8 cellular contexts compared by ENCODE assay signal in the genomic region with DNA sequence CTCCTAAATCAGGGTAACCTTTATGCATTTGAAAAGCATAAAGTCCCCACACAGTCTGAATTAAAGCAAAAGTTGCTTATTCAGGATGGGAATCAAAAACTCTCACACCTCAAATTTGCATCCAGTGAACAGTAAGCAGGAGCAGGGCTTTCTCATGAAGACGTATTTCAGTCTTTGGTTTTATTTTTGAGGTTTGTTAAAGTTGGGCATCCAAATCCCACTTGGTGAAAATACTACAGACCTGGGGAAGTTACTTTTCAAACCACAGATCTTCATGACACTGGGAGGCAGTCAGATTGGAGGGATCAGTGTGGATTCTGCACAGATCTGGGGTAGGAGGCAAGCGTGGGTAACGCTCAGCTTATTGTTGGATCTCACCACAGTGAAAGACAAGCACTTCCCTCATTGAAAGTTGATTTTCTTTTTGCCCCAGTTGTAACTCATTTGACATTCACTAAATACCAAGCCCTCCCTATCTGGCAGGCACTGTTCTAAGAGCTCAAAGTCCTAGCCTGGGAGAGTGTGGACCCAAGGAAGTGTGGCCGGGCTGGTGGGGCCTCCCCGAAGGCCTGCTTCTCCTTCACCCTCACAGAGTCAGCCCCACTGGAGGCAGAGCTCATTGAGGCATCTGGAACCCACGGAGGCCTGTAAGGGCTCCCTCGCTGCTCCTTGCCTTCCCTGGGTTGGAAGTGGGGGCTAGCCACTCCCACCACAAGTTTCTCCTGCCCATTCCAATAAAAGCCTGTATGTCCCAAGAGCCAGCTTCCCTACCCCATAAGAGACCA. TPM values are rescaled to one million over a fixed set of nuclear protein-coding genes. Genes with fewer than 3 reads are reported as not detected.
DNase-seq lines count a peak whose midpoint lies in the region; ATAC-seq and TF ChIP-seq lines count a peak whose summit lies in the region.

No MANE protein-coding gene starts in this region.

- ATAC-seq in HG03025 (IDR thresholded peaks at IDR 0.05; ENCODE audit: low FRiP score, unreplicated experiment) = no peak
- no peak for ATAC-seq in HG03108 (IDR thresholded peaks at IDR 0.05; ENCODE audit: unreplicated experiment)

- peak overlapping the region; percentile 31 for H3K27ac ChIP-seq in H9 (ENCODE audit: insufficient read length, low read depth, low read length)
- H3K27ac ChIP-seq in right atrium auricular region = peak overlapping the region; percentile 92
- H3K27ac ChIP-seq in skeletal muscle tissue (ENCODE audit: low read depth, low read length) = peak overlapping the region; percentile 83

- peaks cover 4% of the 10 kb centered on the region for H3K27me3 Mint-ChIP-seq in H9 (ENCODE audit: low read depth)
- no peaks in the 10 kb centered on the region for H3K27me3 Mint-ChIP-seq in activated CD4-positive, alpha-beta memory T cell treated with anti-CD3 and anti-CD28 coated beads, Interleukin-2, amount 10 ng/mL, durations not matched to agents 7 days and 5 days

- H3K9me3 Mint-ChIP-seq in H9 = no peaks in the 10 kb centered on the region
- H3K9me3 Mint-ChIP-seq in activated CD4-positive, alpha-beta memory T cell treated with anti-CD3 and anti-CD28 coated beads, Interleukin-2, amount 10 ng/mL, durations not matched to agents 7 days and 5 days = no peaks in the 10 kb centered on the region

- H3K27ac Mint-ChIP-seq in H9 = peak overlapping the region; percentile 79 to 90 (median 84)
- H3K27ac Mint-ChIP-seq in activated CD4-positive, alpha-beta memory T cell treated with anti-CD3 and anti-CD28 coated beads, Interleukin-2, amount 10 ng/mL, durations not matched to agents 7 days and 5 days = peak overlapping the region; percentile 95

- H2BK15ac ChIP-seq in H9 (ENCODE audit: low read depth, low read length) = no peak overlapping the region

- H3K4me3 ChIP-seq in right atrium auricular region (peak overlapping the region; percentile 30 to 54), skeletal muscle tissue (ENCODE audit: low read length in 3 of 3) (peak overlapping the region; percentile 66 to 77 (median 70))

- no peak overlapping the region for H3K56ac ChIP-seq in H9 (ENCODE audit: insufficient read length, low read depth, low read length)

- peaks cover 5% of the 10 kb centered on the region for H3K23me2 ChIP-seq in H9 (ENCODE audit: insufficient read length, low read depth, low read length, poor library complexity, severe bottlenecking)

- peak overlapping the region; percentile 45 for H3K4me2 ChIP-seq in H9 (ENCODE audit: insufficient read depth, insufficient read length, low read length)

- no peak overlapping the region for H3K9ac ChIP-seq in H9 (ENCODE audit: extremely low read depth, insufficient read length, low read length)
- peak overlapping the region; percentile 35 to 77 (median 74) for H3K9ac ChIP-seq in skeletal muscle tissue (ENCODE audit: low read depth in 1 of 3, low read length in 3 of 3)

- no peak for DNase-seq in H9
- no peak for DNase-seq in activated CD4-positive, alpha-beta memory T cell treated with anti-CD3 and anti-CD28 coated beads, Interleukin-2, amount 10 ng/mL, durations not matched to agents 7 days and 5 days
- no peak for DNase-seq in right atrium auricular region (ENCODE audit: low spot score)
- DNase-seq in CD1c-positive myeloid dendritic cell (ENCODE audit: extremely low spot score) = no peak
- no peak for DNase-seq in activated CD4-positive, CD25-positive, alpha-beta regulatory T cell treated with anti-CD3 and anti-CD28 coated beads, Interleukin-2, amount 50 U/mL, for 72 hours

- H3K14ac ChIP-seq in H9 (ENCODE audit: insufficient read depth, low read length) = peak overlapping the region; percentile 85; the same call in 1 of the 2 replicates

- H4K20me1 ChIP-seq in H9 (ENCODE audit: control insufficient read depth, insufficient read depth, insufficient read length) = no peaks in the 10 kb centered on the region

- peak overlapping the region; percentile 17 for H2BK12ac ChIP-seq in H9 (ENCODE audit: insufficient read length, low read depth, low read length)

- no peak overlapping the region for H2BK20ac ChIP-seq in H9 (ENCODE audit: low read depth, low read length, poor library complexity, severe bottlenecking)

- no peaks in the 10 kb centered on the region for H3K36me3 ChIP-seq in right atrium auricular region
- H3K36me3 ChIP-seq in skeletal muscle tissue (ENCODE audit: control insufficient read depth in 3 of 3, insufficient read depth in 3 of 3, low read length in 3 of 3) = no peaks in the 10 kb centered on the region

- peak overlapping the region; percentile 61 for H3K18ac ChIP-seq in H9 (ENCODE audit: insufficient read length, low read depth, low read length)

- H3K27me3 ChIP-seq in H9 (ENCODE audit: insufficient read depth, low read length) (no peaks in the 10 kb centered on the region), right atrium auricular region (no peaks in the 10 kb centered on the region), skeletal muscle tissue (ENCODE audit: control insufficient read depth in 3 of 3, insufficient read depth in 3 of 3, low read length in 3 of 3) (no peaks in the 10 kb centered on the region)

- no peaks in the 10 kb centered on the region for H3K79me1 ChIP-seq in H9 (ENCODE audit: insufficient read depth, low read depth, low read length, poor library complexity, severe bottlenecking)

- H2AFZ ChIP-seq in H9 (ENCODE audit: low read length) = no peak overlapping the region

- no peak overlapping the region for H2AK5ac ChIP-seq in H9 (ENCODE audit: insufficient read length, low read length)

- POLR2A ChIA-PET in activated CD4-positive, alpha-beta memory T cell treated with anti-CD3 and anti-CD28 coated beads, Interleukin-2, amount 10 ng/mL, durations not matched to agents 7 days and 5 days (lab: Charles Lee) = interaction anchor here (1.0 to 1.6 kb wide), 4 partner anchors 26 to 453 kb away, joined by 4 to 7 read pairs (median 5); no protein-coding TSS in a partner anchor

- no peaks in the 10 kb centered on the region for H3K9me3 ChIP-seq in H9 (ENCODE audit: control insufficient read depth, low read depth, low read length)
- H3K9me3 ChIP-seq in right atrium auricular region = no peaks in the 10 kb centered on the region
- no peaks in the 10 kb centered on the region for H3K9me3 ChIP-seq in skeletal muscle tissue (ENCODE audit: control insufficient read depth in 3 of 3, low read length in 3 of 3)

- no peak overlapping the region for H4K5ac ChIP-seq in H9 (ENCODE audit: insufficient read length, low read depth, low read length)

- CTCF ChIA-PET in activated CD4-positive, alpha-beta memory T cell treated with anti-CD3 and anti-CD28 coated beads, Interleukin-2, amount 10 ng/mL, durations not matched to agents 7 days and 5 days (lab: Charles Lee) = interaction anchor here (0.8 to 1.5 kb wide), 9 partner anchors 8 to 282 kb away, joined by 3 to 12 read pairs (median 3); no protein-coding TSS in a partner anchor

- TF ChIP-seq CTCF in H9 (conservative IDR thresholded peaks at IDR 0.05) (no peak), right atrium auricular region (IDR thresholded peaks at IDR 0.05) (no peak)

- peaks cover 37 to 45% of the 10 kb centered on the region in 2 experiments for H3K4me1 Mint-ChIP-seq in H9
- H3K4me1 Mint-ChIP-seq in activated CD4-positive, alpha-beta memory T cell treated with anti-CD3 and anti-CD28 coated beads, Interleukin-2, amount 10 ng/mL, durations not matched to agents 7 days and 5 days = peaks cover 71% of the 10 kb centered on the region

- peak overlapping the region; percentile 37 to 56; a peak in 3 of 5 replicates for H3K4me3 Mint-ChIP-seq in H9
- peak overlapping the region; percentile 87 for H3K4me3 Mint-ChIP-seq in activated CD4-positive, alpha-beta memory T cell treated with anti-CD3 and anti-CD28 coated beads, Interleukin-2, amount 10 ng/mL, durations not matched to agents 7 days and 5 days

- no peak overlapping the region for H2BK120ac ChIP-seq in H9 (ENCODE audit: low read depth, low read length, poor library complexity, severe bottlenecking)

- peak overlapping the region; percentile 58 for H4K91ac ChIP-seq in H9 (ENCODE audit: insufficient read length, low read depth, low read length)

- H4K8ac ChIP-seq in H9 (replicated peaks; ENCODE audit: insufficient read length, low read depth, low read length) = no peak overlapping the region

- H3K4me1 ChIP-seq in H9 (ENCODE audit: insufficient read depth, low read length) (peaks cover 10% of the 10 kb centered on the region; the same call in 1 of the 2 replicates), right atrium auricular region (peaks cover 0 to 23% of the 10 kb centered on the region in 2 donors), skeletal muscle tissue (ENCODE audit: control insufficient read depth in 3 of 3, insufficient read depth in 3 of 3, low read length in 3 of 3) (peaks cover 16 to 19% (median 17%) of the 10 kb centered on the region in 3 donors)

- H3K23ac ChIP-seq in H9 (ENCODE audit: insufficient read length, low read depth, low read length) = no peak overlapping the region

- no peak overlapping the region for H2BK5ac ChIP-seq in H9 (ENCODE audit: insufficient read length, low read length)

- H3K79me2 ChIP-seq in H9 (ENCODE audit: insufficient read depth, low read length) = no peaks in the 10 kb centered on the region

- H3K4ac ChIP-seq in H9 (ENCODE audit: low read depth, low read length) = peak overlapping the region; percentile 21; the same call in 1 of the 2 replicates

- no CpG with 5 or more reads among the region's 7 CpGs for WGBS in H9 (ENCODE audit: extremely low coverage, insufficient read length, low lambda C conversion rate)

- peaks cover 2 to 22% (median 3%) of the 10 kb centered on the region in 3 experiments; a peak in 6 of 7 replicates for H3K36me3 Mint-ChIP-seq in H9 (ENCODE audit: insufficient read depth in 1 of 3, low read depth in 3 of 3)
- peaks cover 71% of the 10 kb centered on the region for H3K36me3 Mint-ChIP-seq in activated CD4-positive, alpha-beta memory T cell treated with anti-CD3 and anti-CD28 coated beads, Interleukin-2, amount 10 ng/mL, durations not matched to agents 7 days and 5 days (ENCODE audit: low read depth)

- no peak overlapping the region for H3T11ph ChIP-seq in H9 (ENCODE audit: low read length)

RNA-seq across cellular contexts. Expression of a gene that starts 0.8 kb away (rescaled TPM):
- total RNA-seq in H9 (2021) = 4.4 and 7.4 TPM in 2 replicates
- 100 to 1,000 TPM; 337 to 338 TPM for total RNA-seq in activated CD4-positive, alpha-beta memory T cell treated with anti-CD3 and anti-CD28 coated beads, Interleukin-2, amount 10 ng/mL, durations not matched to agents 7 days and 5 days
- 10 to 100 TPM in 1 of 2 donors, 1 to 10 TPM in 1; 2.3 to 11.1 TPM for total RNA-seq in right atrium auricular region
- 0.52 TPM for total RNA-seq in skeletal muscle tissue

RNA-seq across cellular contexts. Expression of a gene that starts 16.9 kb away (rescaled TPM):
- total RNA-seq in H9 (2021) = 132 and 136 TPM in 2 replicates
- total RNA-seq in activated CD4-positive, alpha-beta memory T cell treated with anti-CD3 and anti-CD28 coated beads, Interleukin-2, amount 10 ng/mL, durations not matched to agents 7 days and 5 days = 10 to 100 TPM; 32.7 to 33.5 TPM
- total RNA-seq in right atrium auricular region = 1 to 10 TPM; 5.1 to 8.0 TPM
- total RNA-seq in skeletal muscle tissue = 5.2 TPM

Comparison
In these comparisons a context has a peak if more than half of its experiments do, and no peak if none do; other contexts are left out.
1. H3K27ac ChIP-seq: peak in every context shown above with its lines; median percentile 92 in right atrium auricular region; 83 in skeletal muscle tissue; 31 in H9.
2. RNA of a gene that starts 0.8 kb away (total RNA-seq): 337 to 338 TPM in activated CD4-positive, alpha-beta memory T cell treated with anti-CD3 and anti-CD28 coated beads, Interleukin-2, amount 10 ng/mL, durations not matched to agents 7 days and 5 days; 2.3 to 11.1 TPM in right atrium auricular region, 4.4 to 7.4 TPM in H9 and 0.52 TPM in skeletal muscle tissue (single experiment); every median in the first group is over 10 times any median in the second.